ENCODE assay signal across 11 cellular contexts in the genomic region with DNA sequence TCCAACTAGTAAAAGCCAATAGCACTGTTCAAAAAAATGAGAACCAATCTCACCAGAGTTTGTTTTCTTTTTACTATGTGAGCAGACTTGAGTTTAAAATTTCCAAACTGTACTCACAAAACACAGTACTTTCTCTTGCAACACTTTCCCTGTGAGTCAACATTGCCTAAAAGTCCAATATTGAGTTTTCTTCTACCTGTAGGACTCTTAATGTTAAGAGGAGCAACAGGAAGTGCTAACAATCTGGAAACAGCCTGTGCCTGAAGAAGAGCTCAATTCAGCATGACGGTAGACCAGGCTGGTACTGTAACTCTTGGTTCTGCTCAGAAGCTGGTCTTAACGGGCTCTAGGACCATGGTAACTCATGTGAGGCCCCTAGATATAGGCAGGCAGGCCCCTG.
DNase-seq lines count a peak whose midpoint lies in the region; ATAC-seq and TF ChIP-seq lines count a peak whose summit lies in the region.
"Had no signal": no experiment of that assay in that cellular context is flagged by ENCODE, and none has a peak within 500 bp of the region (broad histone marks: within the 10 kb centered on the region; RNA-seq: fewer than 3 reads in every experiment).

No MANE protein-coding gene starts in this region.

- no peaks in the 10 kb centered on the region for H3K36me3 ChIP-seq in brain microvascular endothelial cell (replicated peaks)

- DNase-seq in activated T-cell treated with anti-CD3 and anti-CD28 coated beads, Interleukin-2, amount 50 U/mL, for 72 hours = no peak
- DNase-seq in activated T-cell treated with anti-CD3 and anti-CD28 coated beads, Interleukin-2, amount 50 U/mL, for 48 hours = no peak
- no peak for DNase-seq in T-helper 17 cell
- DNase-seq in left lobe of liver (ENCODE audit: low spot score) = no peak
- no peak for DNase-seq in stimulated activated naive CD8-positive, alpha-beta T cell treated with anti-CD3 and anti-CD28 coated beads, Interleukin-15, amount 100 ng/mL, for 72 hours
- no peak for DNase-seq in brain microvascular endothelial cell
- DNase-seq: CD8-positive, alpha-beta T cell; NCI-H1436; stimulated activated CD4-positive, alpha-beta T cell treated with anti-CD3 and anti-CD28 coated beads, Interleukin-12 subunit alpha, Interleukin-12 subunit beta, amount 100 ng/mL, for 4 hours had no signal

- peaks cover 86% of the 10 kb centered on the region for H3K4me1 Mint-ChIP-seq in activated T-cell treated with anti-CD3 and anti-CD28 coated beads, Interleukin-2, amount 50 U/mL, for 72 hours (ENCODE audit: low read depth)
- H3K4me1 Mint-ChIP-seq in T-helper 17 cell = peaks cover 39% of the 10 kb centered on the region
- peaks cover 78% of the 10 kb centered on the region for H3K4me1 Mint-ChIP-seq in stimulated activated naive CD8-positive, alpha-beta T cell treated with anti-CD3 and anti-CD28 coated beads, Interleukin-15, amount 100 ng/mL, for 72 hours

- H3K27me3 Mint-ChIP-seq in activated T-cell treated with anti-CD3 and anti-CD28 coated beads, Interleukin-2, amount 50 U/mL, for 72 hours (ENCODE audit: low read depth) = no peaks in the 10 kb centered on the region
- no peaks in the 10 kb centered on the region for H3K27me3 Mint-ChIP-seq in T-helper 17 cell
- no peaks in the 10 kb centered on the region for H3K27me3 Mint-ChIP-seq in stimulated activated naive CD8-positive, alpha-beta T cell treated with anti-CD3 and anti-CD28 coated beads, Interleukin-15, amount 100 ng/mL, for 72 hours

- peak; percentile 32 to 33 for ATAC-seq in activated T-cell treated with anti-CD3 and anti-CD28 coated beads, Interleukin-2, amount 50 U/mL, for 72 hours (replicated peaks in 1 of 2)
- ATAC-seq in T-helper 17 cell = no peak
- peak; percentile 86 for ATAC-seq in left lobe of liver
- ATAC-seq in stimulated activated naive CD8-positive, alpha-beta T cell treated with anti-CD3 and anti-CD28 coated beads, Interleukin-15, amount 100 ng/mL, for 72 hours = peak; percentile 46
- no peak for ATAC-seq in GM21619 (IDR thresholded peaks at IDR 0.05; ENCODE audit: unreplicated experiment)
- ATAC-seq in HG03442 (IDR thresholded peaks at IDR 0.05; ENCODE audit: unreplicated experiment) = no peak
- ATAC-seq: CD8-positive, alpha-beta T cell had no signal

- H3K4me3 Mint-ChIP-seq in activated T-cell treated with anti-CD3 and anti-CD28 coated beads, Interleukin-2, amount 50 U/mL, for 72 hours = peak overlapping the region; percentile 29 to 39
- no peak overlapping the region for H3K4me3 Mint-ChIP-seq in T-helper 17 cell
- H3K4me3 Mint-ChIP-seq in stimulated activated naive CD8-positive, alpha-beta T cell treated with anti-CD3 and anti-CD28 coated beads, Interleukin-15, amount 100 ng/mL, for 72 hours = peak overlapping the region; percentile 3 to 45
- H3K4me3 Mint-ChIP-seq: CD8-positive, alpha-beta T cell had no signal

- no peaks in the 10 kb centered on the region for H3K9me3 Mint-ChIP-seq in activated T-cell treated with anti-CD3 and anti-CD28 coated beads, Interleukin-2, amount 50 U/mL, for 72 hours
- no peaks in the 10 kb centered on the region for H3K9me3 Mint-ChIP-seq in stimulated activated naive CD8-positive, alpha-beta T cell treated with anti-CD3 and anti-CD28 coated beads, Interleukin-15, amount 100 ng/mL, for 72 hours
- H3K9me3 Mint-ChIP-seq: CD8-positive, alpha-beta T cell had no signal

- no peak overlapping the region for H3K27ac ChIP-seq in brain microvascular endothelial cell

- no peaks in the 10 kb centered on the region for H3K27me3 ChIP-seq in brain microvascular endothelial cell (replicated peaks)

- H3K4me3 ChIP-seq in brain microvascular endothelial cell (ENCODE audit: low read depth, low read length) = no peak overlapping the region

- no peak overlapping the region for H3K27ac Mint-ChIP-seq in activated T-cell treated with anti-CD3 and anti-CD28 coated beads, Interleukin-2, amount 50 U/mL, for 72 hours
- H3K27ac Mint-ChIP-seq in T-helper 17 cell = peak overlapping the region; percentile 86
- peak overlapping the region; percentile 40 to 80 for H3K27ac Mint-ChIP-seq in stimulated activated naive CD8-positive, alpha-beta T cell treated with anti-CD3 and anti-CD28 coated beads, Interleukin-15, amount 100 ng/mL, for 72 hours
- H3K27ac Mint-ChIP-seq: CD8-positive, alpha-beta T cell had no signal

- in situ Hi-C loops in brain microvascular endothelial cell (cut with HindIII; ENCODE audit: low pct_ligation_motif_present, low sequenced_read_pairs) = no loop called here

- H3K9me3 ChIP-seq in T-helper 17 cell (ENCODE audit: control insufficient read depth, low read length, poor library complexity, severe bottlenecking) = no peaks in the 10 kb centered on the region

- TF ChIP-seq CTCF in brain microvascular endothelial cell (IDR thresholded peaks at IDR 0.05; ENCODE audit: low read depth, low read length, missing control alignments) = no peak

- no peaks in the 10 kb centered on the region for H3K36me3 Mint-ChIP-seq in activated T-cell treated with anti-CD3 and anti-CD28 coated beads, Interleukin-2, amount 50 U/mL, for 72 hours (ENCODE audit: insufficient read depth in 2 of 2)
- no peaks in the 10 kb centered on the region for H3K36me3 Mint-ChIP-seq in T-helper 17 cell (ENCODE audit: low read depth)
- H3K36me3 Mint-ChIP-seq: CD8-positive, alpha-beta T cell had no signal

Comparison
In these comparisons a context has a peak if more than half of its experiments do, and no peak if none do; other contexts are left out.
1. ATAC-seq: peak in activated T-cell treated with anti-CD3 and anti-CD28 coated beads, Interleukin-2, amount 50 U/mL, for 72 hours (2 of 2), left lobe of liver (single experiment) and stimulated activated naive CD8-positive, alpha-beta T cell treated with anti-CD3 and anti-CD28 coated beads, Interleukin-15, amount 100 ng/mL, for 72 hours (single experiment); none in T-helper 17 cell (single experiment), GM21619 (single experiment) and HG03442 (single experiment).